ENCODE assay signal across 1 cellular context in genomic region chr12:6470375-6471163, GRCh38.
TF ChIP-seq lines count a peak whose summit lies in the region.

Gene VAMP1 (minus strand): TSS chr12:6470677. CDS start chr12:6470531, 146 bp downstream.

TF ChIP-seq in HEK293, 187 proteins besides CTCF, POLR2A, EP300 and RAD21 (continued from another document):
- TF ChIP-seq PATZ1 (tag by site-specific recombination; IDR thresholded peaks at IDR 0.05) = peak; percentile 69
- peak; percentile 68; the same call in 1 of the 2 replicates for TF ChIP-seq ZNF449 (tag by site-specific recombination; IDR thresholded peaks at IDR 0.05)
- TF ChIP-seq ZNF707 (tag by site-specific recombination; IDR thresholded peaks at IDR 0.05) = no peak
- no peak for TF ChIP-seq ZNF654 (tag by site-specific recombination; IDR thresholded peaks at IDR 0.05; ENCODE audit: low read depth)
- peak; percentile 18; the same call in 1 of the 2 replicates for TF ChIP-seq ZNF513 (tag by site-specific recombination; IDR thresholded peaks at IDR 0.05)
- peak; percentile 84 for TF ChIP-seq ZBTB8A (tag by site-specific recombination; IDR thresholded peaks at IDR 0.05)
- peak; percentile 86 for TF ChIP-seq YY1 (tag by site-specific recombination; IDR thresholded peaks at IDR 0.05)
- TF ChIP-seq GFI1B (tag by site-specific recombination; IDR thresholded peaks at IDR 0.05) = peak; percentile 50; the same call in 1 of the 2 replicates
- no peak for TF ChIP-seq ZNF624 (tag by site-specific recombination; IDR thresholded peaks at IDR 0.05)
- TF ChIP-seq SP3 (tag by site-specific recombination; IDR thresholded peaks at IDR 0.05) = peak; percentile 93
- 0 out of 2 replicates have a peak, but pooled peaks have one; percentile 16 for TF ChIP-seq ZNF792 (tag by site-specific recombination; IDR thresholded peaks at IDR 0.05)
- TF ChIP-seq ZNF626 (tag by site-specific recombination; IDR thresholded peaks at IDR 0.05) = no peak; the same call in 1 of the 2 replicates
- no peak; the same call in 1 of the 2 replicates for TF ChIP-seq EGR2 (tag by site-specific recombination; IDR thresholded peaks at IDR 0.05; ENCODE audit: low read depth)
- TF ChIP-seq GLI4 (tag by site-specific recombination; IDR thresholded peaks at IDR 0.05) = peak; percentile 54; the same call in 1 of the 2 replicates
- peak; percentile 56 for TF ChIP-seq ZNF843 (tag by site-specific recombination; IDR thresholded peaks at IDR 0.05)
- no peak for TF ChIP-seq BCL11A (tag by site-specific recombination; IDR thresholded peaks at IDR 0.05; ENCODE audit: low read depth)
- peak; percentile 85 for TF ChIP-seq KLF16 (tag by site-specific recombination; IDR thresholded peaks at IDR 0.05)
- no peak for TF ChIP-seq ZNF544 (tag by site-specific recombination; IDR thresholded peaks at IDR 0.05)
- TF ChIP-seq WT1 (tag by site-specific recombination; IDR thresholded peaks at IDR 0.05) = peak; percentile 47; the same call in 1 of the 2 replicates
- no peak for TF ChIP-seq ZNF701 (tag by site-specific recombination; IDR thresholded peaks at IDR 0.05)
- TF ChIP-seq MZF1 (tag by site-specific recombination; IDR thresholded peaks at IDR 0.05; ENCODE audit: borderline replicate concordance) = no peak
- TF ChIP-seq ZNF639 (tag by site-specific recombination; IDR thresholded peaks at IDR 0.05) = peak; percentile 69
- TF ChIP-seq ZFHX2 (tag by site-specific recombination; conservative IDR thresholded peaks at IDR 0.05) = peak; percentile 58
- TF ChIP-seq ZNF580 (tag by site-specific recombination; IDR thresholded peaks at IDR 0.05) = 0 out of 2 replicates have a peak, but pooled peaks have one; percentile 31
- TF ChIP-seq SETDB1 (IDR thresholded peaks at IDR 0.05; ENCODE audit: insufficient read length, low read length) = no peak
- peak; percentile 94 for TF ChIP-seq ZBTB17 (tag by site-specific recombination; IDR thresholded peaks at IDR 0.05)
- no peak; the same call in 1 of the 2 replicates for TF ChIP-seq ZNF398 (tag by site-specific recombination; IDR thresholded peaks at IDR 0.05)
- peak; percentile 97 for TF ChIP-seq ZNF501 (tag by site-specific recombination; IDR thresholded peaks at IDR 0.05)
TF ChIP-seq in HEK293: peak in this region for 83.
